Comparison of ENCODE assay signal across 2 cellular contexts in the genomic region with DNA sequence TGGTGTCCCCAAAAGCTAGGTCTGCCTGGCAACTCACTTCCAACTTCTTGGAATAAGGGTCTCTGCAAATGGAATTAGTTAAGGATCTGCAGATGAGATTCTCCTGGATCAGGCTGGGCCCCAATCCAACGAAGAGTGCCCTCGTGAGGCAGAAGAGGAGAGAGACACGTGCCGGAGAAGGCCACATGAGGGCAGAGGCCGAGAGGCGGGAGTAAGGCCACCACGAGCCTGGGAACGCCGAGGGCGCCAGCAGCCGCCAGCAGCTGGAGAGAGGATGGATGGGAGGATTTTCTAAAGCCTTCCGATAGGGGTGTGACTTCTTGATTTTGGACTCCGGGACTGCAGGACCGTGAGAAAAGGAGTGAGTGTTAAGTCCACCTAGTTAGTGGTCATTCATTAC.
TF ChIP-seq lines count a peak whose summit lies in the region.

No MANE protein-coding gene starts in this region.

TF ChIP-seq in SK-N-SH, 30 proteins besides CTCF, POLR2A, EP300 and RAD21:
- TF ChIP-seq MEF2A (IDR thresholded peaks at IDR 0.05; ENCODE audit: borderline replicate concordance, low read depth): no peak
- no peak for TF ChIP-seq ELF1 (IDR thresholded peaks at IDR 0.05)
- TF ChIP-seq, protein P1, sequence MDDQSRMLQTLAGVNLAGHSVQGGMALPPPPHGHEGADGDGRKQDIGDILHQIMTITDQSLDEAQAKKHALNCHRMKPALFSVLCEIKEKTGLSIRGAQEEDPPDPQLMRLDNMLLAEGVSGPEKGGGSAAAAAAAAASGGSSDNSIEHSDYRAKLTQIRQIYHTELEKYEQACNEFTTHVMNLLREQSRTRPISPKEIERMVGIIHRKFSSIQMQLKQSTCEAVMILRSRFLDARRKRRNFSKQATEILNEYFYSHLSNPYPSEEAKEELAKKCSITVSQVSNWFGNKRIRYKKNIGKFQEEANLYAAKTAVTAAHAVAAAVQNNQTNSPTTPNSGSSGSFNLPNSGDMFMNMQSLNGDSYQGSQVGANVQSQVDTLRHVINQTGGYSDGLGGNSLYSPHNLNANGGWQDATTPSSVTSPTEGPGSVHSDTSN (IDR thresholded peaks at IDR 0.05): no peak
- no peak for TF ChIP-seq TEAD4 (IDR thresholded peaks at IDR 0.05; ENCODE audit: borderline replicate concordance, insufficient read depth)
- no peak for TF ChIP-seq RFX5 (IDR thresholded peaks at IDR 0.05; ENCODE audit: low read length)
- TF ChIP-seq TAF1 (IDR thresholded peaks at IDR 0.05; ENCODE audit: borderline replicate concordance, low read depth, low read length): no peak
- no peak for TF ChIP-seq YY1 (IDR thresholded peaks at IDR 0.05; ENCODE audit: low read depth)
- TF ChIP-seq, protein P2, sequence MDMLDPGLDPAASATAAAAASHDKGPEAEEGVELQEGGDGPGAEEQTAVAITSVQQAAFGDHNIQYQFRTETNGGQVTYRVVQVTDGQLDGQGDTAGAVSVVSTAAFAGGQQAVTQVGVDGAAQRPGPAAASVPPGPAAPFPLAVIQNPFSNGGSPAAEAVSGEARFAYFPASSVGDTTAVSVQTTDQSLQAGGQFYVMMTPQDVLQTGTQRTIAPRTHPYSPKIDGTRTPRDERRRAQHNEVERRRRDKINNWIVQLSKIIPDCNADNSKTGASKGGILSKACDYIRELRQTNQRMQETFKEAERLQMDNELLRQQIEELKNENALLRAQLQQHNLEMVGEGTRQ (IDR thresholded peaks at IDR 0.05; ENCODE audit: borderline replicate concordance, low read depth, low read length): no peak
- no peak for TF ChIP-seq ZBTB33 (IDR thresholded peaks at IDR 0.05; ENCODE audit: borderline replicate concordance, low read depth)
- TF ChIP-seq, protein P3, sequence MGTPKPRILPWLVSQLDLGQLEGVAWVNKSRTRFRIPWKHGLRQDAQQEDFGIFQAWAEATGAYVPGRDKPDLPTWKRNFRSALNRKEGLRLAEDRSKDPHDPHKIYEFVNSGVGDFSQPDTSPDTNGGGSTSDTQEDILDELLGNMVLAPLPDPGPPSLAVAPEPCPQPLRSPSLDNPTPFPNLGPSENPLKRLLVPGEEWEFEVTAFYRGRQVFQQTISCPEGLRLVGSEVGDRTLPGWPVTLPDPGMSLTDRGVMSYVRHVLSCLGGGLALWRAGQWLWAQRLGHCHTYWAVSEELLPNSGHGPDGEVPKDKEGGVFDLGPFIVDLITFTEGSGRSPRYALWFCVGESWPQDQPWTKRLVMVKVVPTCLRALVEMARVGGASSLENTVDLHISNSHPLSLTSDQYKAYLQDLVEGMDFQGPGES (IDR thresholded peaks at IDR 0.05; ENCODE audit: low read depth, low read length): no peak
- no peak for TF ChIP-seq GABPA (IDR thresholded peaks at IDR 0.05; ENCODE audit: low read depth)

TF ChIP-seq in H1, 55 proteins besides CTCF, POLR2A, EP300 and RAD21:
- TF ChIP-seq, protein P4, sequence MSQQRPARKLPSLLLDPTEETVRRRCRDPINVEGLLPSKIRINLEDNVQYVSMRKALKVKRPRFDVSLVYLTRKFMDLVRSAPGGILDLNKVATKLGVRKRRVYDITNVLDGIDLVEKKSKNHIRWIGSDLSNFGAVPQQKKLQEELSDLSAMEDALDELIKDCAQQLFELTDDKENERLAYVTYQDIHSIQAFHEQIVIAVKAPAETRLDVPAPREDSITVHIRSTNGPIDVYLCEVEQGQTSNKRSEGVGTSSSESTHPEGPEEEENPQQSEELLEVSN (IDR thresholded peaks at IDR 0.05): peak; percentile 69
- no peak for TF ChIP-seq YY1 (IDR thresholded peaks at IDR 0.05; ENCODE audit: low read depth, low read length)
- no peak for TF ChIP-seq JUND (IDR thresholded peaks at IDR 0.05; ENCODE audit: low read length)
- no peak for TF ChIP-seq PHF8 (conservative IDR thresholded peaks at IDR 0.05; ENCODE audit: low read depth, low read length)
- TF ChIP-seq TEAD4 (IDR thresholded peaks at IDR 0.05; ENCODE audit: low read depth, low read length): no peak
- TF ChIP-seq, protein P5, sequence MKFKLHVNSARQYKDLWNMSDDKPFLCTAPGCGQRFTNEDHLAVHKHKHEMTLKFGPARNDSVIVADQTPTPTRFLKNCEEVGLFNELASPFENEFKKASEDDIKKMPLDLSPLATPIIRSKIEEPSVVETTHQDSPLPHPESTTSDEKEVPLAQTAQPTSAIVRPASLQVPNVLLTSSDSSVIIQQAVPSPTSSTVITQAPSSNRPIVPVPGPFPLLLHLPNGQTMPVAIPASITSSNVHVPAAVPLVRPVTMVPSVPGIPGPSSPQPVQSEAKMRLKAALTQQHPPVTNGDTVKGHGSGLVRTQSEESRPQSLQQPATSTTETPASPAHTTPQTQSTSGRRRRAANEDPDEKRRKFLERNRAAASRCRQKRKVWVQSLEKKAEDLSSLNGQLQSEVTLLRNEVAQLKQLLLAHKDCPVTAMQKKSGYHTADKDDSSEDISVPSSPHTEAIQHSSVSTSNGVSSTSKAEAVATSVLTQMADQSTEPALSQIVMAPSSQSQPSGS (IDR thresholded peaks at IDR 0.05; ENCODE audit: low read length): no peak
- no peak for TF ChIP-seq ZNF274 (IDR thresholded peaks at IDR 0.05; ENCODE audit: borderline replicate concordance, extremely low read depth, low read length)
- TF ChIP-seq TAF1 (IDR thresholded peaks at IDR 0.05; ENCODE audit: low read depth, low read length): no peak
- no peak for TF ChIP-seq GABPA (IDR thresholded peaks at IDR 0.05; ENCODE audit: borderline replicate concordance, insufficient read depth, low read length)
- no peak for TF ChIP-seq RNF2 (IDR thresholded peaks at IDR 0.05; ENCODE audit: borderline replicate concordance, low read depth, low read length, missing control alignments, poor library complexity, severe bottlenecking)
- TF ChIP-seq SRF (IDR thresholded peaks at IDR 0.05; ENCODE audit: low read depth, low read length): no peak
- peak; percentile 45; the same call in 1 of the 2 replicates for TF ChIP-seq MAX (IDR thresholded peaks at IDR 0.05)
- TF ChIP-seq, protein P2 (IDR thresholded peaks at IDR 0.05; ENCODE audit: low read length): no peak
- no peak for TF ChIP-seq SP4 (IDR thresholded peaks at IDR 0.05; ENCODE audit: low read length)
